8 cellular contexts compared by ENCODE assay signal in genomic region chr17:29760279-29760721, GRCh38.
DNase-seq lines count a peak whose midpoint lies in the region; ATAC-seq, FAIRE-seq and TF ChIP-seq lines count a peak whose summit lies in the region.

No MANE protein-coding gene starts in this region.

- intact Hi-C loops in pancreas (cut with DNase I), result no loop called here
- intact Hi-C loops in uterus (cut with DNase I; ENCODE audit: low total_unique reads), result no loop called here

- peaks cover 33% of the 10 kb centered on the region for H3K79me2 ChIP-seq in Loucy (ENCODE audit: insufficient read depth, low read length)

- peaks cover 42% of the 10 kb centered on the region for H3K4me1 Mint-ChIP-seq in activated CD4-positive, alpha-beta memory T cell treated with anti-CD3 and anti-CD28 coated beads, Interleukin-2, amount 10 ng/mL, durations not matched to agents 7 days and 5 days

- 59 to 65% methylated on average over 7 of the region's 7 CpGs for WGBS in pancreas, 2 donors

- H3K36me3 ChIP-seq in Loucy (ENCODE audit: insufficient read depth, low read length) (no peaks in the 10 kb centered on the region), pancreas (no peaks in the 10 kb centered on the region), uterus (no peaks in the 10 kb centered on the region)

- no peak for TF ChIP-seq POLR2A in uterus (IDR thresholded peaks at IDR 0.05)

- peak overlapping the region; percentile 91 for H3K4me3 Mint-ChIP-seq in activated CD4-positive, alpha-beta memory T cell treated with anti-CD3 and anti-CD28 coated beads, Interleukin-2, amount 10 ng/mL, durations not matched to agents 7 days and 5 days

- no peaks in the 10 kb centered on the region for H3K9me3 Mint-ChIP-seq in activated CD4-positive, alpha-beta memory T cell treated with anti-CD3 and anti-CD28 coated beads, Interleukin-2, amount 10 ng/mL, durations not matched to agents 7 days and 5 days

- TF ChIP-seq CTCF in Loucy (conservative IDR thresholded peaks at IDR 0.05; ENCODE audit: low read length) (no peak), pancreas (IDR thresholded peaks at IDR 0.05) (no peak), uterus (IDR thresholded peaks at IDR 0.05) (no peak)

- CTCF ChIA-PET in activated CD4-positive, alpha-beta memory T cell treated with anti-CD3 and anti-CD28 coated beads, Interleukin-2, amount 10 ng/mL, durations not matched to agents 7 days and 5 days (lab: Charles Lee), result interaction anchor here (0.6 to 3.7 kb wide), 8 partner anchors 19 to 171 kb away, joined by 3 to 24 read pairs (median 4); no protein-coding TSS in a partner anchor

- H4K20me1 ChIP-seq in Loucy (ENCODE audit: insufficient read depth, low read length, poor library complexity, severe bottlenecking), result peaks cover 29% of the 10 kb centered on the region

- peaks cover 11% of the 10 kb centered on the region for H3K36me3 Mint-ChIP-seq in activated CD4-positive, alpha-beta memory T cell treated with anti-CD3 and anti-CD28 coated beads, Interleukin-2, amount 10 ng/mL, durations not matched to agents 7 days and 5 days (ENCODE audit: low read depth)

- peak overlapping the region; percentile 95 for H3K27ac Mint-ChIP-seq in activated CD4-positive, alpha-beta memory T cell treated with anti-CD3 and anti-CD28 coated beads, Interleukin-2, amount 10 ng/mL, durations not matched to agents 7 days and 5 days

- H3K9ac ChIP-seq in Loucy (ENCODE audit: low read depth, low read length, poor library complexity, severe bottlenecking), result peak overlapping the region; percentile 73

- H3K27ac ChIP-seq in pancreas, result peak overlapping the region in 2 of 4 donors; percentile 63 to 65
- H3K27ac ChIP-seq in uterus, result peak overlapping the region; percentile 78 to 80

- H3F3A ChIP-seq in Loucy (ENCODE audit: low read depth), result 0 out of 2 replicates have a peak, but pooled peaks cover 8% of the 10 kb centered on the region

- H3K4me1 ChIP-seq in Loucy (ENCODE audit: insufficient read depth, low read length, poor library complexity, severe bottlenecking) (peaks cover 26% of the 10 kb centered on the region), pancreas (no peaks in the 10 kb centered on the region), uterus (no peaks in the 10 kb centered on the region)

- DNase-seq in A172 (ENCODE audit: low spot score) (peak; percentile 41), fibroblast of gingiva (ENCODE audit: low read depth) (peak; percentile 15), pancreas (no peak), uterus (no peak)
- peak; percentile 69 for DNase-seq in activated CD4-positive, alpha-beta memory T cell treated with anti-CD3 and anti-CD28 coated beads, Interleukin-2, amount 10 ng/mL, durations not matched to agents 7 days and 5 days

- H3K27me3 Mint-ChIP-seq in activated CD4-positive, alpha-beta memory T cell treated with anti-CD3 and anti-CD28 coated beads, Interleukin-2, amount 10 ng/mL, durations not matched to agents 7 days and 5 days, result no peaks in the 10 kb centered on the region

- H3K9me3 ChIP-seq in Loucy (ENCODE audit: insufficient read depth, low read depth, low read length) (no peaks in the 10 kb centered on the region), pancreas (no peaks in the 10 kb centered on the region), uterus (no peaks in the 10 kb centered on the region)

- no peaks in the 10 kb centered on the region for H3K27me3 ChIP-seq in Loucy (ENCODE audit: insufficient read depth, low read length, poor library complexity, severe bottlenecking)
- no peaks in the 10 kb centered on the region for H3K27me3 ChIP-seq in pancreas
- no peaks in the 10 kb centered on the region for H3K27me3 ChIP-seq in uterus

- ATAC-seq in GM18909 (IDR thresholded peaks at IDR 0.05; ENCODE audit: poor library complexity, unreplicated experiment) (peak; percentile 49), pancreas (peak in 3 of 4 donors; percentile 4 to 20 (median 14)), HG03025 (IDR thresholded peaks at IDR 0.05; ENCODE audit: low FRiP score, unreplicated experiment) (no peak)

- H3K4me3 ChIP-seq in Loucy (ENCODE audit: low read length, poor library complexity, severe bottlenecking) (peak overlapping the region; percentile 85), pancreas (peak overlapping the region in 3 of 4 donors; percentile 34 to 66 (median 48)), uterus (peak overlapping the region; percentile 39 to 65)

- no peak for FAIRE-seq in pancreas (lab: Jason Lieb, UNC)

- POLR2A ChIA-PET in activated CD4-positive, alpha-beta memory T cell treated with anti-CD3 and anti-CD28 coated beads, Interleukin-2, amount 10 ng/mL, durations not matched to agents 7 days and 5 days (lab: Charles Lee), result interaction anchor here (0.9 to 7.3 kb wide), 26 partner anchors 10 to 357 kb away, joined by 3 to 94 read pairs (median 4); partner anchors contain the start of genes ABHD15 and SSH2

- no peak overlapping the region for H2AFZ ChIP-seq in Loucy (ENCODE audit: low read length)

- H3K9me2 ChIP-seq in Loucy (replicated peaks; ENCODE audit: low read depth, low read length), result no peaks in the 10 kb centered on the region

- peak overlapping the region; percentile 87 for H3K4me2 ChIP-seq in Loucy (ENCODE audit: low read depth, low read length, poor library complexity, severe bottlenecking)

Comparison
In these comparisons a context has a peak if more than half of its experiments do, and no peak if none do; other contexts are left out.
1. DNase-seq: peak in A172 (single experiment), activated CD4-positive, alpha-beta memory T cell treated with anti-CD3 and anti-CD28 coated beads, Interleukin-2, amount 10 ng/mL, durations not matched to agents 7 days and 5 days (single experiment) and fibroblast of gingiva (single experiment); none in pancreas (0 of 6) and uterus (0 of 2).
2. Peak in every context shown above with its lines, with median percentiles within 50 percentile points of each other: H3K4me3 ChIP-seq.